In the genomic region with DNA sequence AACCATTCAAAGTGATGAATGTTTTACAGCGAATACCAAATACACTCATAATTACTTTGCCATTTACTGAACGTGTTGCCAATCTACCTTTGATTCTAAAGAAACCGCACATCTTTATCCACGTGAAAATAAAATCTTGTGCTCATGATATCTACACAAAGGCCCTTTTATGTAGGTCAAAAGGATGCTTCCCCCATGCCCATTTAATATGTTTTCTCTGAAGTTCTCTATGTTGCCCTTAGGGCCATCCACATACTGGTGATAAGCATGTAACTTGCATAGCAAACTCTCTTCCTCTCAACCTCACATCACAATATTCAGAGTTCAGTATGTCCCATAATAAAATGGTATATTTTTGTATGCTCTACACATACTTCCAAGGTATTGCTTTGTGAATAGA, we compare ENCODE assay signal across 9 cellular contexts.
"Had no signal": no experiment of that assay in that cellular context is flagged by ENCODE, and none has a peak within 500 bp of the region (broad histone marks: within the 10 kb centered on the region; RNA-seq: fewer than 3 reads in every experiment).

No MANE protein-coding gene starts in this region.

- ATAC-seq: GM23338, HCT116 had no signal

- H3K36me3 ChIP-seq: HAP-1 had no signal

- H3K9me3 ChIP-seq: HAP-1 had no signal

- DNase-seq: GM23248, GOT3, H7, H9, HCEC 1CT, HFFc6 had no signal

- H3K4me3 ChIP-seq: GM23248, GM23338, HAP-1 had no signal
